17 cellular contexts compared by ENCODE assay signal in genomic region chr11:46671958-46672315, GRCh38. TPM values are rescaled to one million over a fixed set of nuclear protein-coding genes. Genes with fewer than 3 reads are reported as not detected.
DNase-seq lines count a peak whose midpoint lies in the region; TF ChIP-seq lines count a peak whose summit lies in the region.
"Had no signal": no experiment of that assay in that cellular context is flagged by ENCODE, and none has a peak within 500 bp of the region (broad histone marks: within the 10 kb centered on the region; RNA-seq: fewer than 3 reads in every experiment).

No MANE protein-coding gene starts in this region.

- no peak for DNase-seq in activated T-cell treated with anti-CD3 and anti-CD28 coated beads, Interleukin-2, amount 50 U/mL, for 24 hours
- DNase-seq in activated T-cell treated with anti-CD3 and anti-CD28 coated beads for 4 hours: no peak
- DNase-seq in activated CD4-positive, alpha-beta memory T cell treated with anti-CD3 and anti-CD28 coated beads, Interleukin-2, amount 10 ng/mL, durations not matched to agents 7 days and 5 days: no peak
- no peak for DNase-seq in right atrium auricular region (ENCODE audit: low spot score)
- no peak for DNase-seq in substantia nigra (lab: John Stamatoyannopoulos, UW)
- DNase-seq in smooth muscle cell (lab: John Stamatoyannopoulos, UW; ENCODE audit: unreplicated experiment): no peak
- no peak for DNase-seq in NCI-H2227 (lab: John Stamatoyannopoulos, UW; ENCODE audit: unreplicated experiment)
- no peak for DNase-seq in nucleus accumbens (lab: John Stamatoyannopoulos, UW)
- DNase-seq: activated gamma-delta T cell; IMR-90; NCI-H1417; NCI-H510A treated with DMSO at 0.1 percent for 48 hours; retina; stimulated activated CD4-positive, alpha-beta T cell treated with anti-CD3 and anti-CD28 coated beads, Interleukin-4, amount 100 ng/mL, for 4 hours; stimulated activated naive B cell treated with anti-CD40 and anti-IgM and Interleukin-4, amounts not matched to agents 10 μg/mL and 1 μg/mL and 100 μg/mL, for 72 hours had no signal

- CTCF ChIA-PET in activated CD4-positive, alpha-beta memory T cell treated with anti-CD3 and anti-CD28 coated beads, Interleukin-2, amount 10 ng/mL, durations not matched to agents 7 days and 5 days (lab: Charles Lee): interaction anchor here (1.3 to 4.5 kb wide), 5 partner anchors 28 to 182 kb away, joined by 4 to 49 read pairs (median 6); partner anchors contain the start of genes AMBRA1, ARHGAP1, ATG13 and HARBI1

- H3K4me1 Mint-ChIP-seq in activated T-cell treated with anti-CD3 and anti-CD28 coated beads, Interleukin-2, amount 50 U/mL, for 24 hours (ENCODE audit: low read depth): peaks cover 71% of the 10 kb centered on the region
- peaks cover 60% of the 10 kb centered on the region for H3K4me1 Mint-ChIP-seq in activated CD4-positive, alpha-beta memory T cell treated with anti-CD3 and anti-CD28 coated beads, Interleukin-2, amount 10 ng/mL, durations not matched to agents 7 days and 5 days

- H3F3A ChIP-seq in smooth muscle cell (ENCODE audit: low read depth): peaks cover 29% of the 10 kb centered on the region

- H3K4me2 ChIP-seq in smooth muscle cell: no peak overlapping the region

- H3K27me3 ChIP-seq in right atrium auricular region: no peaks in the 10 kb centered on the region
- no peaks in the 10 kb centered on the region for H3K27me3 ChIP-seq in smooth muscle cell (ENCODE audit: low read depth)

- POLR2A ChIA-PET in activated CD4-positive, alpha-beta memory T cell treated with anti-CD3 and anti-CD28 coated beads, Interleukin-2, amount 10 ng/mL, durations not matched to agents 7 days and 5 days (lab: Charles Lee): interaction anchor here (1.2 to 8.5 kb wide), 7 partner anchors 9 to 543 kb away, joined by 3 to 124 read pairs (median 9); partner anchors contain the start of genes ARHGAP1, ATG13, DDB2 and HARBI1

- H3K4me1 ChIP-seq in right atrium auricular region: peaks cover 0 to 57% of the 10 kb centered on the region in 2 donors
- peaks cover 21% of the 10 kb centered on the region for H3K4me1 ChIP-seq in smooth muscle cell (ENCODE audit: low read depth)

- H3K36me3 ChIP-seq in right atrium auricular region (peaks cover 68% of the 10 kb centered on the region), smooth muscle cell (ENCODE audit: low read depth) (no peaks in the 10 kb centered on the region)

- WGBS in smooth muscle cell (ENCODE audit: low lambda C conversion rate): 95% methylated on average over 10 of the region's 10 CpGs

- TF ChIP-seq CTCF in right atrium auricular region (IDR thresholded peaks at IDR 0.05) (no peak), smooth muscle cell (IDR thresholded peaks at IDR 0.05; ENCODE audit: borderline replicate concordance, insufficient read depth, poor library complexity, severe bottlenecking) (no peak)

- no peaks in the 10 kb centered on the region for H3K9me3 Mint-ChIP-seq in activated T-cell treated with anti-CD3 and anti-CD28 coated beads, Interleukin-2, amount 50 U/mL, for 24 hours
- H3K9me3 Mint-ChIP-seq in activated CD4-positive, alpha-beta memory T cell treated with anti-CD3 and anti-CD28 coated beads, Interleukin-2, amount 10 ng/mL, durations not matched to agents 7 days and 5 days: no peaks in the 10 kb centered on the region
- H3K9me3 Mint-ChIP-seq: stimulated activated naive B cell treated with anti-CD40 and anti-IgM and Interleukin-4, amounts not matched to agents 10 μg/mL and 1 μg/mL and 100 μg/mL, for 72 hours had no signal

- H3K27me3 Mint-ChIP-seq in activated T-cell treated with anti-CD3 and anti-CD28 coated beads, Interleukin-2, amount 50 U/mL, for 24 hours: no peaks in the 10 kb centered on the region
- H3K27me3 Mint-ChIP-seq in activated CD4-positive, alpha-beta memory T cell treated with anti-CD3 and anti-CD28 coated beads, Interleukin-2, amount 10 ng/mL, durations not matched to agents 7 days and 5 days: no peaks in the 10 kb centered on the region
- H3K27me3 Mint-ChIP-seq: stimulated activated naive B cell treated with anti-CD40 and anti-IgM and Interleukin-4, amounts not matched to agents 10 μg/mL and 1 μg/mL and 100 μg/mL, for 72 hours had no signal

- H3K27ac Mint-ChIP-seq in activated T-cell treated with anti-CD3 and anti-CD28 coated beads, Interleukin-2, amount 50 U/mL, for 24 hours: peak overlapping the region; percentile 93
- H3K27ac Mint-ChIP-seq in activated CD4-positive, alpha-beta memory T cell treated with anti-CD3 and anti-CD28 coated beads, Interleukin-2, amount 10 ng/mL, durations not matched to agents 7 days and 5 days: peak overlapping the region; percentile 98
- H3K27ac Mint-ChIP-seq: stimulated activated naive B cell treated with anti-CD40 and anti-IgM and Interleukin-4, amounts not matched to agents 10 μg/mL and 1 μg/mL and 100 μg/mL, for 72 hours had no signal

- no peaks in the 10 kb centered on the region for H4K20me1 ChIP-seq in smooth muscle cell (ENCODE audit: low read depth)

- H3K9me3 ChIP-seq in right atrium auricular region: no peaks in the 10 kb centered on the region
- H3K9me3 ChIP-seq in smooth muscle cell (replicated peaks; ENCODE audit: low read depth): no peaks in the 10 kb centered on the region

- H3K79me2 ChIP-seq in smooth muscle cell (ENCODE audit: low read depth): no peaks in the 10 kb centered on the region

- H3K4me3 ChIP-seq in right atrium auricular region (no peak overlapping the region), smooth muscle cell (no peak overlapping the region)

- H3K9ac ChIP-seq in smooth muscle cell (ENCODE audit: low read depth): no peak overlapping the region

- peaks cover 80% of the 10 kb centered on the region for H3K36me3 Mint-ChIP-seq in activated T-cell treated with anti-CD3 and anti-CD28 coated beads, Interleukin-2, amount 50 U/mL, for 24 hours (ENCODE audit: low read depth)
- peaks cover 47% of the 10 kb centered on the region for H3K36me3 Mint-ChIP-seq in activated CD4-positive, alpha-beta memory T cell treated with anti-CD3 and anti-CD28 coated beads, Interleukin-2, amount 10 ng/mL, durations not matched to agents 7 days and 5 days (ENCODE audit: low read depth)

- no peak overlapping the region for H2AFZ ChIP-seq in smooth muscle cell (ENCODE audit: low read depth)

- H3K27ac ChIP-seq in right atrium auricular region (peak overlapping the region; percentile 86 to 88), substantia nigra (ENCODE audit: low read depth, low read length, poor library complexity, severe bottlenecking) (peak overlapping the region; percentile 51), smooth muscle cell (ENCODE audit: low read depth) (no peak overlapping the region)
- H3K27ac ChIP-seq: epithelial cell of prostate had no signal

- H3K4me3 Mint-ChIP-seq in activated T-cell treated with anti-CD3 and anti-CD28 coated beads, Interleukin-2, amount 50 U/mL, for 24 hours: no peak overlapping the region
- H3K4me3 Mint-ChIP-seq in activated CD4-positive, alpha-beta memory T cell treated with anti-CD3 and anti-CD28 coated beads, Interleukin-2, amount 10 ng/mL, durations not matched to agents 7 days and 5 days: peak overlapping the region; percentile 1
- H3K4me3 Mint-ChIP-seq: stimulated activated naive B cell treated with anti-CD40 and anti-IgM and Interleukin-4, amounts not matched to agents 10 μg/mL and 1 μg/mL and 100 μg/mL, for 72 hours had no signal

RNA-seq across cellular contexts. Expression of gene ARHGAP1, which starts 28.5 kb away (rescaled TPM):
- 10 to 100 TPM; 77.8 to 79.7 TPM for total RNA-seq in activated CD4-positive, alpha-beta memory T cell treated with anti-CD3 and anti-CD28 coated beads, Interleukin-2, amount 10 ng/mL, durations not matched to agents 7 days and 5 days
- 100 to 1,000 TPM in 1 of 2 donors, 10 to 100 TPM in 1; 88.1 to 117 TPM for total RNA-seq in right atrium auricular region
- total RNA-seq in smooth muscle cell: 31.0 and 40.9 TPM in 2 replicates
- polyA plus RNA-seq in smooth muscle cell: 92.8 and 98.4 TPM in 2 replicates

RNA-seq across cellular contexts. Expression of gene ZNF408, which starts 28.9 kb away (rescaled TPM):
- total RNA-seq in activated CD4-positive, alpha-beta memory T cell treated with anti-CD3 and anti-CD28 coated beads, Interleukin-2, amount 10 ng/mL, durations not matched to agents 7 days and 5 days: 10 to 100 TPM; 17.1 to 17.5 TPM
- total RNA-seq in right atrium auricular region (1 to 10 TPM; 6.0 to 9.6 TPM), smooth muscle cell (6.2 and 13.3 TPM in 2 replicates)
- polyA plus RNA-seq in smooth muscle cell: 15.8 and 24.1 TPM in 2 replicates

RNA-seq across cellular contexts. Expression of gene F2, which starts 47.1 kb away (rescaled TPM):
- not detected for total RNA-seq in activated CD4-positive, alpha-beta memory T cell treated with anti-CD3 and anti-CD28 coated beads, Interleukin-2, amount 10 ng/mL, durations not matched to agents 7 days and 5 days
- total RNA-seq in right atrium auricular region (not detected), smooth muscle cell (0.27 TPM in 1 of 2 replicates, not detected in the other)
- polyA plus RNA-seq in smooth muscle cell: 0.21 TPM in 1 of 2 replicates, not detected in the other
- total RNA-seq: IMR-90, myocyte had no signal
- polyA plus RNA-seq: IMR-90 had no signal

RNA-seq across cellular contexts. Expression of gene ATG13, which starts 54.6 kb away (rescaled TPM):
- total RNA-seq in activated CD4-positive, alpha-beta memory T cell treated with anti-CD3 and anti-CD28 coated beads, Interleukin-2, amount 10 ng/mL, durations not matched to agents 7 days and 5 days: 10 to 100 TPM; 70.4 to 72.1 TPM
- total RNA-seq in right atrium auricular region (10 to 100 TPM; 54.5 to 80.2 TPM), smooth muscle cell (60.2 and 96.5 TPM in 2 replicates)
- polyA plus RNA-seq in smooth muscle cell: 65.6 and 66.3 TPM in 2 replicates

RNA-seq across cellular contexts. Expression of gene HARBI1, which starts 54.9 kb away (rescaled TPM):
- 1 to 10 TPM; 5.6 to 7.3 TPM for total RNA-seq in activated CD4-positive, alpha-beta memory T cell treated with anti-CD3 and anti-CD28 coated beads, Interleukin-2, amount 10 ng/mL, durations not matched to agents 7 days and 5 days
- total RNA-seq in right atrium auricular region (1 to 10 TPM; 2.3 to 3.3 TPM), smooth muscle cell (2.5 and 2.9 TPM in 2 replicates)
- 2.4 and 5.1 TPM in 2 replicates for polyA plus RNA-seq in smooth muscle cell
